1 cellular context compared by ENCODE assay signal in the genomic region with DNA sequence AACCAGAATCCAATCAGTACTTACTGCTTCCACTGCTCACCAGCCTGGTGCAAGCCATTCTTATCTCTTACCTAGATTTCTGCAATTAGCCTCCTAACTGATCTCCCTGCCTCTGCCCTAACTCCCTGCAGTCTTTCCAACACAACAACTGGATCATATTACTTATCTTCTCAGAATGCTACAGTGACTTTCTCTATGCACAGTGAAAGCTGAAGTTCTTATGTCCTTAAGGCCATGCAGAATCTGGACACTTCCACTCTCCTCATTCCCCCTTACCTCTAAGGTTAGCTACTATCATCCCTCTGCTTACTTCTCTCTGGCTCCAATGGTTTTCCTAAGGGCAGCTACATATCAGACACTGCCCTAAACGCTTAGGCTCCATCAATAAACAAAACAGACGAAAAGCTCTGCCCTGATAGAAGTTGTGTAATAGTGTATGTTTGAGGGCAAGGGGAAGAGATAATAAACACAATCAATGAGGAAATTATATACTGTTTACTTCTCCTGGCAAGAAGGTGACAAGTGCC.
TF ChIP-seq lines count a peak whose summit lies in the region.

No MANE protein-coding gene starts in this region.

TF ChIP-seq in HepG2, 621 proteins besides CTCF, POLR2A, EP300 and RAD21 (continued from another document):
- TF ChIP-seq NCOA2 (CRISPR knock-in tag; IDR thresholded peaks at IDR 0.05): no peak
- TF ChIP-seq, protein P1, sequence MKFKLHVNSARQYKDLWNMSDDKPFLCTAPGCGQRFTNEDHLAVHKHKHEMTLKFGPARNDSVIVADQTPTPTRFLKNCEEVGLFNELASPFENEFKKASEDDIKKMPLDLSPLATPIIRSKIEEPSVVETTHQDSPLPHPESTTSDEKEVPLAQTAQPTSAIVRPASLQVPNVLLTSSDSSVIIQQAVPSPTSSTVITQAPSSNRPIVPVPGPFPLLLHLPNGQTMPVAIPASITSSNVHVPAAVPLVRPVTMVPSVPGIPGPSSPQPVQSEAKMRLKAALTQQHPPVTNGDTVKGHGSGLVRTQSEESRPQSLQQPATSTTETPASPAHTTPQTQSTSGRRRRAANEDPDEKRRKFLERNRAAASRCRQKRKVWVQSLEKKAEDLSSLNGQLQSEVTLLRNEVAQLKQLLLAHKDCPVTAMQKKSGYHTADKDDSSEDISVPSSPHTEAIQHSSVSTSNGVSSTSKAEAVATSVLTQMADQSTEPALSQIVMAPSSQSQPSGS (CRISPR knock-in tag; IDR thresholded peaks at IDR 0.05): no peak
